32 cellular contexts compared by ENCODE assay signal in genomic region chr2:14884651-14885050, GRCh38.
"Had no signal": no experiment of that assay in that cellular context is flagged by ENCODE, and none has a peak within 500 bp of the region (broad histone marks: within the 10 kb centered on the region; RNA-seq: fewer than 3 reads in every experiment).

No MANE protein-coding gene starts in this region.

- H3K36me3 ChIP-seq: MG63 had no signal

- H3K9me3 ChIP-seq: MG63 had no signal

- H3K4me3 ChIP-seq: MG63 had no signal

- H3K27me3 ChIP-seq: MG63 had no signal

- H3K27ac ChIP-seq: KMS-11 had no signal

- DNase-seq: Karpas-422, Kasumi-1, KG1, MG63, MM.1S, MV-4-11, NCI-H1048, NCI-H1092, NCI-H1092 treated with DMSO at 0.1 percent for 48 hours, NCI-H1105, NCI-H1417 treated with DMSO at 0.1 percent for 48 hours, NCI-H1436, NCI-H1436 treated with DMSO at 0.1 percent for 48 hours, NCI-H146, NCI-H1694, NCI-H1694 treated with DMSO at 0.1 percent for 48 hours, NCI-H187, NCI-H187 treated with DMSO at 0.1 percent for 48 hours, NCI-H1930, NCI-H2029, NCI-H2029 treated with DMSO at 0.1 percent for 48 hours, NCI-H2081, NCI-H2081 treated with DMSO at 0.1 percent for 48 hours, NCI-H2107, NCI-H2171, NCI-H2171 treated with DMSO at 0.1 percent for 48 hours, NCI-H2227 treated with DMSO at 0.1 percent for 48 hours, NCI-H226, NCI-H345, NCI-H446, NCI-H446 treated with DMSO at 0.1 percent for 48 hours had no signal
